Comparison of ENCODE assay signal across 9 cellular contexts in genomic region chr19:49361438-49362047, GRCh38. TPM values are rescaled to one million over a fixed set of nuclear protein-coding genes. Genes with fewer than 3 reads are reported as not detected.
DNase-seq lines count a peak whose midpoint lies in the region; TF ChIP-seq lines count a peak whose summit lies in the region.
"Had no signal": no experiment of that assay in that cellular context is flagged by ENCODE, and none has a peak within 500 bp of the region (broad histone marks: within the 10 kb centered on the region; RNA-seq: fewer than 3 reads in every experiment).

No MANE protein-coding gene starts in this region.

- H3K27ac ChIP-seq in effector memory CD4-positive, alpha-beta T cell (ENCODE audit: insufficient read depth, low read length, poor library complexity, severe bottlenecking) = no peak overlapping the region

- H3K9me3 Mint-ChIP-seq in glutamatergic neuron (ENCODE audit: unreplicated experiment) (peaks cover 6% of the 10 kb centered on the region), osteocyte (ENCODE audit: unreplicated experiment) (no peaks in the 10 kb centered on the region)

- H3K4me3 Mint-ChIP-seq in glutamatergic neuron (ENCODE audit: unreplicated experiment) (no peak overlapping the region), osteocyte (ENCODE audit: unreplicated experiment) (no peak overlapping the region)

- H3K4me1 Mint-ChIP-seq in glutamatergic neuron (ENCODE audit: low read depth, unreplicated experiment) (peaks cover 8% of the 10 kb centered on the region), osteocyte (ENCODE audit: unreplicated experiment) (peaks cover 13% of the 10 kb centered on the region)

- H3K9me3 ChIP-seq in effector memory CD4-positive, alpha-beta T cell (ENCODE audit: control insufficient read depth, low read length) = no peaks in the 10 kb centered on the region

- peaks cover 32% of the 10 kb centered on the region for H3K27me3 ChIP-seq in effector memory CD4-positive, alpha-beta T cell (replicated peaks; ENCODE audit: control insufficient read depth, insufficient read depth, low read length, poor library complexity, severe bottlenecking)

- DNase-seq in NCI-H748 (lab: John Stamatoyannopoulos, UW; ENCODE audit: unreplicated experiment) (peak; percentile 30), NCI-H748 treated with DMSO at 0.1 percent for 48 hours (lab: John Stamatoyannopoulos, UW) (no peak), T1000 (lab: John Stamatoyannopoulos, UW) (peak; percentile 38), glutamatergic neuron (peak; percentile 80), osteocyte (ENCODE audit: extremely low spot score, unreplicated experiment) (peak; percentile 92), NCI-H774 (lab: John Stamatoyannopoulos, UW) (no peak), NCI-H345 (lab: John Stamatoyannopoulos, UW) (no peak)
- DNase-seq in effector memory CD4-positive, alpha-beta T cell = no peak

- H3K27me3 Mint-ChIP-seq in glutamatergic neuron (ENCODE audit: unreplicated experiment) (peaks cover 3% of the 10 kb centered on the region), osteocyte (ENCODE audit: unreplicated experiment) (no peaks in the 10 kb centered on the region)

- H3K36me3 Mint-ChIP-seq in glutamatergic neuron (ENCODE audit: unreplicated experiment) (peaks cover 4% of the 10 kb centered on the region), osteocyte (ENCODE audit: unreplicated experiment) (peaks cover 17% of the 10 kb centered on the region)
- H3K36me3 Mint-ChIP-seq: CD4-positive, CD25-positive, alpha-beta regulatory T cell had no signal

- H3K4me1 ChIP-seq in effector memory CD4-positive, alpha-beta T cell (ENCODE audit: control insufficient read depth, insufficient read depth, low read length, poor library complexity, severe bottlenecking) = peaks cover 26% of the 10 kb centered on the region

- peak overlapping the region; percentile 99 for H3K27ac Mint-ChIP-seq in glutamatergic neuron (ENCODE audit: unreplicated experiment)
- H3K27ac Mint-ChIP-seq in osteocyte (ENCODE audit: unreplicated experiment) = no peak overlapping the region
- H3K27ac Mint-ChIP-seq: CD4-positive, CD25-positive, alpha-beta regulatory T cell had no signal

- TF ChIP-seq CTCF in glutamatergic neuron (IDR thresholded peaks at IDR 0.05; ENCODE audit: partially characterized antibody, unreplicated experiment) (no peak), osteocyte (IDR thresholded peaks at IDR 0.05) (no peak)

- H3K36me3 ChIP-seq in effector memory CD4-positive, alpha-beta T cell (ENCODE audit: control insufficient read depth, insufficient read depth, low read length) = no peaks in the 10 kb centered on the region

- no peak overlapping the region for H3K4me3 ChIP-seq in effector memory CD4-positive, alpha-beta T cell (ENCODE audit: insufficient read depth, low read depth, low read length, poor library complexity, severe bottlenecking)

RNA-seq across cellular contexts. Expression of gene TEAD2, which starts 0.7 kb away (rescaled TPM):
- 140 TPM for total RNA-seq in glutamatergic neuron (ENCODE audit: unreplicated experiment)
- 93.8 and 98.0 TPM in 2 replicates for total RNA-seq in osteocyte
- total RNA-seq: CD4-positive, CD25-positive, alpha-beta regulatory T cell had no signal

RNA-seq across cellular contexts. Expression of gene DKKL1, which starts 2.1 kb away (rescaled TPM):
- total RNA-seq in glutamatergic neuron (ENCODE audit: unreplicated experiment) (2.8 TPM), osteocyte (1.6 and 4.4 TPM in 2 replicates)
- total RNA-seq: CD4-positive, CD25-positive, alpha-beta regulatory T cell had no signal

RNA-seq across cellular contexts. Expression of gene CD37, which starts 26.3 kb away (rescaled TPM):
- total RNA-seq in glutamatergic neuron (ENCODE audit: unreplicated experiment) = not detected
- not detected in 2 replicates for total RNA-seq in osteocyte

RNA-seq across cellular contexts. Expression of gene KASH5, which starts 26.5 kb away (rescaled TPM):
- total RNA-seq in glutamatergic neuron (ENCODE audit: unreplicated experiment) = 0.49 TPM
- not detected in 2 replicates for total RNA-seq in osteocyte
- total RNA-seq: CD4-positive, CD25-positive, alpha-beta regulatory T cell had no signal

RNA-seq across cellular contexts. Expression of gene SLC6A16, which starts 36.6 kb away (rescaled TPM):
- total RNA-seq in glutamatergic neuron (ENCODE audit: unreplicated experiment) = 6.6 TPM
- 5.3 and 6.0 TPM in 2 replicates for total RNA-seq in osteocyte

Comparison
In these comparisons a context has a peak if more than half of its experiments do, and no peak if none do; other contexts are left out.
1. DNase-seq: peak in NCI-H748 (single experiment), T1000 (single experiment), glutamatergic neuron (single experiment) and osteocyte (single experiment); none in NCI-H748 treated with DMSO at 0.1 percent for 48 hours (single experiment), NCI-H774 (single experiment), NCI-H345 (single experiment) and effector memory CD4-positive, alpha-beta T cell (0 of 3).